ENCODE assay signal across 8 cellular contexts in the genomic region with DNA sequence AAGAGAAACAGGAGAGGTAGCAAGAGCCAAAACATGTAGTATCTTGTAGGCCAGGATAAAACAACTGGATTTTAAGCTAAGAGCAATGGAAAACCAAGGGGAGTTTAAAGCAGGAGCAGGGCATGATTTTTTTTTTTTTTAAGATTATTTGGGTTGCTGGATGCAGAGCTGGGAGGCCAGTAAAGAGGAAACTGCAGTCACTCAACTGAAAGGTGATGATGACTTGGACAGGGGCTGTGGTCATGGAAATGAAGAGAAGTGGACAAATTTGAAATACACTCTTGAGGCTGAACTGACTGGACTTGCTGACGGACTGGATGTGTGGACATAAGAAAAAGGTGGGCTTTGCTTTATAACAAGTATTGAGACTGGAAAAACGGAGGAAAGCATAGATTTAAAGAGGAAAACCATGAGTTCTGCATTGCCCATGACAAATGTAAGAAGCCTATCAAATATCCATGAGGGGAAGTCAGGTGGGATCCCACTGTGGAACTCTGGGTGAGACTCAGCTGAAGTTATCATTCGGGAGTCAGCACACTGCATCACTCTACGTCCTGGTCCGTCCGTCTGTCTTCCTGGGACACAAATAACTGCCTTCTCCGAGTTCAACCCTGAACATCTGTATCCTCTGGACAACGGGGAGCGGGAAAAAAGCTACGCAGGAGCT. TPM values are rescaled to one million over a fixed set of nuclear protein-coding genes. Genes with fewer than 3 reads are reported as not detected.
DNase-seq lines count a peak whose midpoint lies in the region; ATAC-seq and TF ChIP-seq lines count a peak whose summit lies in the region.

No MANE protein-coding gene starts in this region.

- H4K20me1 ChIP-seq in HCT116 (ENCODE audit: insufficient read depth) (no peaks in the 10 kb centered on the region), OCI-LY3 (ENCODE audit: insufficient read depth, low read length) (peaks cover 18% of the 10 kb centered on the region)

- H3K79me2 ChIP-seq in HCT116 (ENCODE audit: insufficient read depth, low read length): peaks cover 94% of the 10 kb centered on the region
- H3K79me2 ChIP-seq in OCI-LY3 (ENCODE audit: low read length): peaks cover 83% of the 10 kb centered on the region

- H3K9me3 ChIP-seq in HCT116 (ENCODE audit: control insufficient read depth in 1 of 2, insufficient read depth in 1 of 2, low read depth in 1 of 2, low read length in 2 of 2) (no peaks in the 10 kb centered on the region), OCI-LY3 (ENCODE audit: insufficient read depth, low read length) (no peaks in the 10 kb centered on the region), duodenal mucosa (ENCODE audit: control insufficient read depth in 1 of 2, low read length in 2 of 2) (no peaks in the 10 kb centered on the region), mucosa of rectum (ENCODE audit: control insufficient read depth in 2 of 2, low read length in 2 of 2) (no peaks in the 10 kb centered on the region), aorta (ENCODE audit: control insufficient read depth, low read length) (no peaks in the 10 kb centered on the region)

- TF ChIP-seq CTCF in HCT116 (IDR thresholded peaks at IDR 0.05 in 2 of 3, conservative IDR thresholded peaks at IDR 0.05 in 1 of 3; ENCODE audit: borderline replicate concordance in 1 of 3, insufficient read depth in 1 of 3, low read depth in 2 of 3, low read length in 2 of 3) (no peak), OCI-LY3 (IDR thresholded peaks at IDR 0.05; ENCODE audit: low read depth, low read length) (no peak)

- POLR2A ChIA-PET in HCT116 (lab: Charles Lee): interaction anchor here (1.0 to 2.1 kb wide), 3 partner anchors 10 to 53 kb away, joined by 4 to 18 read pairs (median 7); a partner anchor contains a TSS

- in situ Hi-C loops in G401 (cut with HindIII; ENCODE audit: low sequenced_read_pairs): no loop called here

- H3K9ac ChIP-seq in HCT116 (ENCODE audit: low read length): peak overlapping the region; percentile 90
- H3K9ac ChIP-seq in OCI-LY3 (ENCODE audit: low read length): peak overlapping the region; percentile 90
- H3K9ac ChIP-seq in duodenal mucosa (ENCODE audit: low read depth in 1 of 2, low read length in 2 of 2): peak overlapping the region; percentile 97 to 98
- H3K9ac ChIP-seq in mucosa of rectum (ENCODE audit: low read depth in 1 of 2, low read length in 2 of 2): peak overlapping the region; percentile 94

- no peaks in the 10 kb centered on the region for H3K27me3 ChIP-seq in HCT116 (ENCODE audit: insufficient read depth, low read length)
- H3K27me3 ChIP-seq in OCI-LY3 (ENCODE audit: low read depth, low read length): no peaks in the 10 kb centered on the region
- H3K27me3 ChIP-seq in duodenal mucosa (ENCODE audit: control insufficient read depth in 1 of 2, insufficient read depth in 2 of 2, low read length in 2 of 2): no peaks in the 10 kb centered on the region
- H3K27me3 ChIP-seq in mucosa of rectum (ENCODE audit: control insufficient read depth in 2 of 2, insufficient read depth in 2 of 2, low read length in 2 of 2): no peaks in the 10 kb centered on the region
- no peaks in the 10 kb centered on the region for H3K27me3 ChIP-seq in aorta (ENCODE audit: control insufficient read depth in 1 of 2, insufficient read depth in 2 of 2, low read length in 1 of 2)

- no peaks in the 10 kb centered on the region for H3K9me2 ChIP-seq in HCT116 (ENCODE audit: insufficient read depth)

- H3K4me1 ChIP-seq in HCT116 (ENCODE audit: control insufficient read depth in 1 of 2, insufficient read depth in 2 of 2, low read length in 2 of 2) (peaks cover 10 to 14% of the 10 kb centered on the region in 2 experiments; a peak in 3 of 4 replicates), OCI-LY3 (ENCODE audit: low read length) (peaks cover 28% of the 10 kb centered on the region), duodenal mucosa (ENCODE audit: control insufficient read depth in 1 of 2, insufficient read depth in 2 of 2, low read length in 2 of 2) (peaks cover 20 to 39% of the 10 kb centered on the region in 2 donors), mucosa of rectum (ENCODE audit: control insufficient read depth in 2 of 2, insufficient read depth in 2 of 2, low read length in 2 of 2) (peaks cover 17 to 19% of the 10 kb centered on the region in 2 donors), aorta (ENCODE audit: control insufficient read depth in 1 of 2, insufficient read depth in 2 of 2, low read length in 2 of 2) (peaks cover 0 to 9% of the 10 kb centered on the region in 2 donors)

- RAD21 ChIA-PET in HCT116 (lab: Charles Lee; ENCODE audit: low non-redundant PET in 1 of 2, low total read pairs in 2 of 2, uncharacterized antibody in 2 of 2, unreplicated experiment in 2 of 2): interaction anchor here (0.6 to 1.3 kb wide), 2 partner anchors 53 kb away, joined by 3 read pairs; a partner anchor contains a TSS

- ATAC-seq in HCT116: no peak; the same call in 1 of the 2 replicates
- no peak for ATAC-seq in aorta (ENCODE audit: low FRiP score)

- peak overlapping the region; percentile 96 for H3K4me2 ChIP-seq in HCT116 (ENCODE audit: low read length)
- peak overlapping the region; percentile 89 for H3K4me2 ChIP-seq in OCI-LY3 (ENCODE audit: low read length)

- no peak for TF ChIP-seq RAD21 in HCT116 (IDR thresholded peaks at IDR 0.05; ENCODE audit: low read depth)

- TF ChIP-seq POLR2A in HCT116 (IDR thresholded peaks at IDR 0.05; ENCODE audit: borderline replicate concordance, extremely low read depth, insufficient read depth, insufficient read length): no peak

- CTCF ChIA-PET in HCT116 (lab: Charles Lee): interaction anchor here (1.2 kb wide), 2 partner anchors 26 to 281 kb away, joined by 5 to 13 read pairs; no protein-coding TSS in a partner anchor

- intact Hi-C loops in HCT116 (cut with micrococcal nuclease): loop anchor here (5.0 kb wide), 1 partner anchor 50 kb away; a partner anchor contains a TSS
- intact Hi-C loops in aorta (cut with DNase I): loop anchor here (1.0 to 10.0 kb wide), 5 partner anchors 31 to 283 kb away; a partner anchor contains a TSS

- peak; percentile 49 for DNase-seq in G401 (ENCODE audit: low spot score)
- peak; percentile 2 for DNase-seq in HCT116 (ENCODE audit: low read depth, low spot score)
- DNase-seq in aorta: no peak
- DNase-seq in NCI-H446 treated with DMSO at 0.1 percent for 48 hours (lab: John Stamatoyannopoulos, UW): no peak
- DNase-seq in NCI-H69 (lab: John Stamatoyannopoulos, UW): no peak

- peaks cover 9 to 14% of the 10 kb centered on the region in 2 experiments; a peak in 3 of 4 replicates for H3K36me3 ChIP-seq in HCT116 (ENCODE audit: control insufficient read depth in 1 of 2, insufficient read depth in 2 of 2, low read length in 2 of 2)
- peaks cover 18% of the 10 kb centered on the region for H3K36me3 ChIP-seq in OCI-LY3 (replicated peaks; ENCODE audit: low read depth, low read length)
- peaks cover 7 to 11% of the 10 kb centered on the region in 2 donors for H3K36me3 ChIP-seq in duodenal mucosa (ENCODE audit: control insufficient read depth in 1 of 2, insufficient read depth in 2 of 2, low read length in 2 of 2)
- peaks cover 7 to 13% of the 10 kb centered on the region in 2 donors for H3K36me3 ChIP-seq in mucosa of rectum (ENCODE audit: control insufficient read depth in 2 of 2, insufficient read depth in 2 of 2, low read length in 2 of 2)
- no peaks in the 10 kb centered on the region for H3K36me3 ChIP-seq in aorta (ENCODE audit: control insufficient read depth in 1 of 2, insufficient read depth in 2 of 2, low read length in 1 of 2)

- peak overlapping the region; percentile 84 to 97 for H3K4me3 ChIP-seq in HCT116 (replicated peaks in 1 of 2; ENCODE audit: low read depth in 1 of 2, low read length in 2 of 2)
- peak overlapping the region; percentile 93 for H3K4me3 ChIP-seq in OCI-LY3 (ENCODE audit: low read length)
- H3K4me3 ChIP-seq in duodenal mucosa (ENCODE audit: low read depth in 1 of 2, low read length in 2 of 2): peak overlapping the region; percentile 91 to 99
- H3K4me3 ChIP-seq in mucosa of rectum (ENCODE audit: low read length in 2 of 2): peak overlapping the region; percentile 92 to 99
- H3K4me3 ChIP-seq in aorta (ENCODE audit: low read length in 2 of 2): peak overlapping the region; percentile 62 to 65

- H2AFZ ChIP-seq in HCT116 (ENCODE audit: low read depth, low read length, poor library complexity, severe bottlenecking) (no peak overlapping the region), OCI-LY3 (ENCODE audit: low read depth, low read length) (peak overlapping the region; percentile 59)

- TSS peak; percentile 64 for BruUV-seq in HCT116 (replicated peaks; lab: Mats Ljungman, UMichigan)

- WGBS in aorta, 2 donors: 1 to 3% methylated on average over 10 of the region's 10 CpGs

- H3K27ac ChIP-seq in HCT116 (ENCODE audit: low read depth, low read length) (peak overlapping the region; percentile 86), OCI-LY3 (ENCODE audit: low read length) (peak overlapping the region; percentile 40), duodenal mucosa (ENCODE audit: low read depth, low read length) (peak overlapping the region; percentile 93), mucosa of rectum (ENCODE audit: low read depth in 2 of 2, low read length in 2 of 2) (peak overlapping the region; percentile 84 to 95), aorta (ENCODE audit: low read depth in 1 of 2, low read length in 2 of 2) (peak overlapping the region; percentile 68 to 97)

RNA-seq across cellular contexts. Expression of a gene that starts 0.7 kb away (rescaled TPM):
- 41.6 and 52.2 TPM in 2 replicates for total RNA-seq in G401 (2014; rRNA removed; shearing (Covaris generic))
- total RNA-seq in HCT116 (2021; ENCODE audit: unreplicated experiment) (29.5 TPM), aorta (10 to 100 TPM; 29.7 to 36.7 TPM)
- 21.6 and 22.6 TPM in 2 replicates for polyA plus RNA-seq in HCT116 (2012)
- polyA plus RNA-seq in aorta: 10 to 100 TPM; 14.3 to 37.1 TPM

RNA-seq across cellular contexts. Expression of a gene that starts 0.9 kb away (rescaled TPM):
- total RNA-seq in G401 (2014; rRNA removed; shearing (Covaris generic)): 25.2 and 33.1 TPM in 2 replicates
- total RNA-seq in HCT116 (2021; ENCODE audit: unreplicated experiment) (17.4 TPM), aorta (1 to 10 TPM; 7.1 to 9.0 TPM)
- 5.6 and 7.4 TPM in 2 replicates for polyA plus RNA-seq in HCT116 (2012)
- 10 to 100 TPM; 11.4 to 19.5 TPM for polyA plus RNA-seq in aorta

RNA-seq across cellular contexts. Expression of a gene that starts 52.9 kb away (rescaled TPM):
- 38.6 and 52.1 TPM in 2 replicates for total RNA-seq in G401 (2014; rRNA removed; shearing (Covaris generic))
- total RNA-seq in HCT116 (2021; ENCODE audit: unreplicated experiment): 32.4 TPM
- 28.7 and 33.3 TPM in 2 replicates for polyA plus RNA-seq in HCT116 (2012)
- 100 to 1,000 TPM; 110 to 132 TPM for total RNA-seq in aorta
- 100 to 1,000 TPM in 1 of 2 donors, 10 to 100 TPM in 1; 52.0 to 102 TPM for polyA plus RNA-seq in aorta

RNA-seq across cellular contexts. Expression of a gene that starts 53.0 kb away (rescaled TPM):
- total RNA-seq in G401 (2014; rRNA removed; shearing (Covaris generic)): 15.5 and 26.1 TPM in 2 replicates
- total RNA-seq in HCT116 (2021; ENCODE audit: unreplicated experiment): 24.6 TPM
- 14.8 and 18.4 TPM in 2 replicates for polyA plus RNA-seq in HCT116 (2012)
- 1 to 10 TPM; 7.5 to 9.4 TPM for total RNA-seq in aorta
- polyA plus RNA-seq in aorta: 10 to 100 TPM in 1 of 2 donors, 1 to 10 TPM in 1; 8.6 to 12.0 TPM

Comparison
In these comparisons a context has a peak if more than half of its experiments do, and no peak if none do; other contexts are left out.
1. DNase-seq: peak in G401 (single experiment) and HCT116 (single experiment); none in aorta (0 of 2), NCI-H446 treated with DMSO at 0.1 percent for 48 hours (single experiment) and NCI-H69 (single experiment).
2. H3K27ac ChIP-seq: peak in every context shown above with its lines; median percentile 93 in duodenal mucosa; 90 in mucosa of rectum; 86 in HCT116; 82 in aorta; 40 in OCI-LY3.
3. Peak in every context shown above with its lines, with median percentiles within 50 percentile points of each other: H3K4me3 ChIP-seq and H3K9ac ChIP-seq.